ENCODE assay signal across 1 cellular context in genomic region chr2:108987111-108987510, GRCh38.
TF ChIP-seq lines count a peak whose summit lies in the region.

No MANE protein-coding gene starts in this region.

TF ChIP-seq in K562, 482 proteins besides CTCF, POLR2A, EP300 and RAD21:
- TF ChIP-seq PML (IDR thresholded peaks at IDR 0.05; ENCODE audit: low read length), result no peak
